In the genomic region with DNA sequence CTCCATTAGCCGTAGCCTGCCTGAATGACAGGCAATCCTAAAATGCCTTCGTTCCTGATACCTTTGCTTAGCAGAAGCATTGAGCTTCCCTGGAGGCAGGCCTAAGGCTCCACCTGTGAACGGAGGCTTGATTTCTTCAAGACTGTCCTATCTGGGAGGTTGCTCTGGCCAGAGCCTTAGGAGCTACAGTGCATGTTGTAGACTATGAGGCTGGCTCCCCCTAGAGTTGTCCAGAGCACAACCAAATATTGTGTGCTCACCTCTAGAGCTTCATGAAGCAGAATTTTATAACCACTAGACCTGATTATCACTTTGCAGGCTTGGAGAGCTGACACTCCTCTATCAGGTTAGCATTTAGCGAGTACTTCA, we compare ENCODE assay signal across 11 cellular contexts.
DNase-seq lines count a peak whose midpoint lies in the region; ATAC-seq, FAIRE-seq and TF ChIP-seq lines count a peak whose summit lies in the region.
"Had no signal": no experiment of that assay in that cellular context is flagged by ENCODE, and none has a peak within 500 bp of the region (broad histone marks: within the 10 kb centered on the region; RNA-seq: fewer than 3 reads in every experiment).

No MANE protein-coding gene starts in this region.

- H3K4me1 ChIP-seq in A673 (ENCODE audit: insufficient read depth, low read length, poor library complexity, severe bottlenecking), result peaks cover 10% of the 10 kb centered on the region
- H3K4me1 ChIP-seq in mesenchymal stem cell (ENCODE audit: control insufficient read depth, insufficient read depth, low read depth, low read length), result no peaks in the 10 kb centered on the region
- H3K4me1 ChIP-seq: Peyer's patch had no signal

- H3K4me2 ChIP-seq in mesenchymal stem cell (ENCODE audit: low read length, poor library complexity, severe bottlenecking), result no peak overlapping the region

- H3K27ac ChIP-seq in A673 (ENCODE audit: low read depth, low read length, poor library complexity, severe bottlenecking) (no peak overlapping the region), mesenchymal stem cell (ENCODE audit: low read length, poor library complexity, severe bottlenecking) (no peak overlapping the region)

- H3K27me3 ChIP-seq in A673 (replicated peaks; ENCODE audit: insufficient read depth, low read depth, low read length, poor library complexity), result no peaks in the 10 kb centered on the region
- H3K27me3 ChIP-seq in mesenchymal stem cell (ENCODE audit: control insufficient read depth in 1 of 2, insufficient read depth in 1 of 2, low read length in 2 of 2), result peaks cover 0 to 9% of the 10 kb centered on the region in 2 experiments
- H3K27me3 ChIP-seq: Peyer's patch had no signal

- H2AK5ac ChIP-seq in mesenchymal stem cell (ENCODE audit: low read length, severe bottlenecking), result no peak overlapping the region

- intact Hi-C loops in A673 (cut with micrococcal nuclease; ENCODE audit: unreplicated experiment), result no loop called here

- no peak overlapping the region for H2BK120ac ChIP-seq in mesenchymal stem cell (ENCODE audit: low read depth, low read length)

- no peak overlapping the region for H2AFZ ChIP-seq in mesenchymal stem cell (ENCODE audit: low read depth, low read length)

- H4K8ac ChIP-seq in mesenchymal stem cell (ENCODE audit: low read length), result no peak overlapping the region

- DNase-seq in A673 (ENCODE audit: low spot score), result peak; percentile 45
- DNase-seq in Jurkat, Clone E6-1 (ENCODE audit: low read depth, low spot score), result peak; percentile 14
- DNase-seq in choroid plexus epithelial cell (ENCODE audit: low read depth), result peak; percentile 5
- DNase-seq in mesenchymal stem cell, result peak; percentile 7
- no peak for DNase-seq in dedifferentiated amniotic fluid mesenchymal stem cell (ENCODE audit: extremely low spot score)
- DNase-seq in stimulated activated CD4-positive, alpha-beta T cell treated with anti-CD3 and anti-CD28 coated beads, Interleukin-2, amount 100 ng/mL, for 24 hours, result no peak
- DNase-seq in GM12892 (ENCODE audit: insufficient read length), result no peak
- DNase-seq: IMR-90 had no signal

- H3K18ac ChIP-seq in mesenchymal stem cell (ENCODE audit: low read depth in 1 of 2, low read length in 2 of 2), result no peak overlapping the region

- no peak for TF ChIP-seq POLR2A in GM12892 (IDR thresholded peaks at IDR 0.05; ENCODE audit: low read depth, low read length)

- no peak overlapping the region for H2BK5ac ChIP-seq in mesenchymal stem cell (ENCODE audit: low read depth, low read length, poor library complexity, severe bottlenecking)

- 70% methylated on average over 4 of the region's 4 CpGs for WGBS in mesenchymal stem cell

- H3K4ac ChIP-seq in mesenchymal stem cell (ENCODE audit: low read depth in 1 of 2, low read length in 2 of 2), result no peak overlapping the region

- CTCF ChIA-PET in A673 (lab: Charles Lee), result interaction anchor here (0.5 kb wide), 1 partner anchor 533 kb away, joined by 3 read pairs; no protein-coding TSS in a partner anchor

- POLR2A ChIA-PET in A673 (lab: Charles Lee; ENCODE audit: low non-redundant PET), result interaction anchor here (0.6 kb wide), 1 partner anchor 1138 kb away, joined by 4 read pairs; no protein-coding TSS in a partner anchor

- BruUV-seq in A673 (replicated peaks; lab: Mats Ljungman, UMichigan), result no TSS peak

- H3K9ac ChIP-seq in mesenchymal stem cell (ENCODE audit: low read length), result no peak overlapping the region

- TF ChIP-seq CTCF in A673 (conservative IDR thresholded peaks at IDR 0.05; ENCODE audit: low read depth, low read length), result peak; percentile 50
- TF ChIP-seq CTCF in choroid plexus epithelial cell (conservative IDR thresholded peaks at IDR 0.05; ENCODE audit: low read depth, low read length), result peak; percentile 13

- H3K36me3 ChIP-seq in A673 (ENCODE audit: insufficient read depth, low read length, poor library complexity, severe bottlenecking), result no peaks in the 10 kb centered on the region
- no peaks in the 10 kb centered on the region for H3K36me3 ChIP-seq in mesenchymal stem cell (ENCODE audit: control insufficient read depth in 1 of 2, insufficient read depth in 2 of 2, low read depth in 1 of 2, low read length in 2 of 2)
- H3K36me3 ChIP-seq: Peyer's patch had no signal

- ATAC-seq in GM21737 (IDR thresholded peaks at IDR 0.05; ENCODE audit: unreplicated experiment), result no peak

- H2BK12ac ChIP-seq in mesenchymal stem cell (ENCODE audit: low read length in 2 of 2), result no peak overlapping the region

- H4K91ac ChIP-seq in mesenchymal stem cell (ENCODE audit: low read length), result no peak overlapping the region

- no peak overlapping the region for H3K14ac ChIP-seq in mesenchymal stem cell (ENCODE audit: low read length in 2 of 2)

- H3K23ac ChIP-seq in mesenchymal stem cell (ENCODE audit: low read length in 2 of 2), result no peak overlapping the region

- H3K9me3 ChIP-seq in A673 (ENCODE audit: low read depth, low read length, poor library complexity, severe bottlenecking) (no peaks in the 10 kb centered on the region), mesenchymal stem cell (ENCODE audit: control insufficient read depth, low read length) (no peaks in the 10 kb centered on the region)
- H3K9me3 ChIP-seq: Peyer's patch had no signal

- FAIRE-seq in GM12892 (lab: Jason Lieb, UNC), result no peak
- FAIRE-seq: astrocyte had no signal

- H2BK15ac ChIP-seq in mesenchymal stem cell (ENCODE audit: low read depth, poor library complexity, severe bottlenecking), result no peak overlapping the region

- H3K4me3 ChIP-seq in A673 (ENCODE audit: low read depth, low read length, poor library complexity, severe bottlenecking) (no peak overlapping the region), choroid plexus epithelial cell (ENCODE audit: low read depth, low read length) (no peak overlapping the region), mesenchymal stem cell (ENCODE audit: insufficient read depth in 1 of 2, low read depth in 1 of 2, low read length in 2 of 2) (no peak overlapping the region)
- H3K4me3 ChIP-seq in Jurkat, Clone E6-1 (ENCODE audit: low read length), result no peak overlapping the region
- H3K4me3 ChIP-seq: Peyer's patch had no signal

- H3K79me1 ChIP-seq in mesenchymal stem cell (replicated peaks; ENCODE audit: low read length, poor library complexity, severe bottlenecking), result no peaks in the 10 kb centered on the region

Comparison
In these comparisons a context has a peak if more than half of its experiments do, and no peak if none do; other contexts are left out.
1. DNase-seq: peak in A673 (single experiment), Jurkat, Clone E6-1 (single experiment), choroid plexus epithelial cell (single experiment) and mesenchymal stem cell (single experiment); none in dedifferentiated amniotic fluid mesenchymal stem cell (single experiment), stimulated activated CD4-positive, alpha-beta T cell treated with anti-CD3 and anti-CD28 coated beads, Interleukin-2, amount 100 ng/mL, for 24 hours (0 of 2) and GM12892 (single experiment).